ENCODE assay signal across 13 cellular contexts in genomic region chr7:136183981-136184380, GRCh38.
A peak's percentile ranks its signal among the peaks of the same experiment; 100 is the strongest.
DNase-seq lines count a peak whose midpoint lies in the region; ATAC-seq and TF ChIP-seq lines count a peak whose summit lies in the region.
"Had no signal": no experiment of that assay in that cellular context is flagged by ENCODE, and none has a peak within 500 bp of the region (broad histone marks: within the 10 kb centered on the region; RNA-seq: fewer than 3 reads in every experiment).

No MANE protein-coding gene starts in this region.

- TF ChIP-seq CTCF in endodermal cell (conservative IDR thresholded peaks at IDR 0.05): peak; percentile 74
- TF ChIP-seq CTCF in nephron progenitor cell (IDR thresholded peaks at IDR 0.05): peak; percentile 15
- no peak for TF ChIP-seq CTCF in tibial nerve (IDR thresholded peaks at IDR 0.05)
- no peak for TF ChIP-seq CTCF in MM.1S (IDR thresholded peaks at IDR 0.05; ENCODE audit: low read length)

- no peaks in the 10 kb centered on the region for H3K9me3 ChIP-seq in NT2/D1 (ENCODE audit: insufficient read depth, low read length)
- H3K9me3 ChIP-seq in endodermal cell (ENCODE audit: control insufficient read depth, low read length): no peaks in the 10 kb centered on the region
- H3K9me3 ChIP-seq in tibial nerve: no peaks in the 10 kb centered on the region
- no peaks in the 10 kb centered on the region for H3K9me3 ChIP-seq in MM.1S (replicated peaks; ENCODE audit: insufficient read depth, low read length)
- H3K9me3 ChIP-seq: thoracic aorta had no signal

- H3K4me1 ChIP-seq in NT2/D1 (ENCODE audit: insufficient read depth, insufficient read length) (no peaks in the 10 kb centered on the region), endodermal cell (ENCODE audit: control insufficient read depth, insufficient read depth, low read length) (no peaks in the 10 kb centered on the region), tibial nerve (no peaks in the 10 kb centered on the region), MM.1S (ENCODE audit: low read length) (peaks cover 4% of the 10 kb centered on the region; the same call in 1 of the 2 replicates)

- H3K4me3 ChIP-seq in NT2/D1 (ENCODE audit: insufficient read length, low read depth): no peak overlapping the region
- no peak overlapping the region for H3K4me3 ChIP-seq in endodermal cell (ENCODE audit: low read length)
- H3K4me3 ChIP-seq in tibial nerve: no peak overlapping the region
- H3K4me3 ChIP-seq in MM.1S (ENCODE audit: low read length): no peak overlapping the region
- H3K4me3 ChIP-seq: SK-N-MC, thoracic aorta had no signal

- no peak overlapping the region for H3K9ac ChIP-seq in NT2/D1 (ENCODE audit: insufficient read length, low read depth)
- no peak overlapping the region for H3K9ac ChIP-seq in endodermal cell (ENCODE audit: extremely low read depth, low read length, poor library complexity, severe bottlenecking)
- no peak overlapping the region for H3K9ac ChIP-seq in MM.1S (ENCODE audit: low read length)

- H3K9me3 Mint-ChIP-seq in endodermal cell (no peaks in the 10 kb centered on the region), nephron progenitor cell (no peaks in the 10 kb centered on the region)

- ATAC-seq in GM19452 (IDR thresholded peaks at IDR 0.05; ENCODE audit: unreplicated experiment) (no peak), left lobe of liver (no peak)

- 56 to 70% methylated on average over 1 to 2 of the region's 2 CpGs for WGBS in endodermal cell (ENCODE audit: insufficient coverage in 1 of 2, insufficient read length in 1 of 2), 2 experiments
- WGBS in tibial nerve, 2 donors: 16% methylated on average over 2 of the region's 2 CpGs

- no peak for TF ChIP-seq EP300 in tibial nerve (IDR thresholded peaks at IDR 0.05)

- H2AFZ ChIP-seq in MM.1S (ENCODE audit: low read length): no peak overlapping the region

- no peaks in the 10 kb centered on the region for H3K9me2 ChIP-seq in MM.1S (replicated peaks; ENCODE audit: insufficient read depth, low read length)

- TF ChIP-seq POLR2A in tibial nerve (IDR thresholded peaks at IDR 0.05): no peak

- H3K4me3 Mint-ChIP-seq in endodermal cell (no peak overlapping the region), nephron progenitor cell (no peak overlapping the region)

- DNase-seq in EL (peak; percentile 31), NT2/D1 (ENCODE audit: low read depth, low spot score) (peak; percentile 15), endodermal cell (no peak), nephron progenitor cell (no peak), tibial nerve (ENCODE audit: low spot score in 2 of 2) (no peak), left lobe of liver (ENCODE audit: low spot score) (no peak), MM.1S (no peak)
- DNase-seq: activated CD4-positive, CD25-positive, alpha-beta regulatory T cell treated with anti-CD3 and anti-CD28 coated beads, Interleukin-2, amount 50 U/mL, for 72 hours; effector memory CD4-positive, alpha-beta T cell; NCI-H1092 had no signal

- no peaks in the 10 kb centered on the region for H3F3A ChIP-seq in MM.1S (ENCODE audit: insufficient read depth, low read length)

- H3K36me3 ChIP-seq in NT2/D1 (ENCODE audit: insufficient read depth, insufficient read length, low read length) (no peaks in the 10 kb centered on the region), endodermal cell (ENCODE audit: control insufficient read depth, insufficient read depth, low read length) (no peaks in the 10 kb centered on the region), tibial nerve (no peaks in the 10 kb centered on the region), MM.1S (replicated peaks; ENCODE audit: insufficient read depth, low read length) (no peaks in the 10 kb centered on the region)
- H3K36me3 ChIP-seq: thoracic aorta had no signal

- H3K4me2 ChIP-seq in MM.1S (ENCODE audit: low read depth, low read length): no peak overlapping the region

- H3K27me3 ChIP-seq in NT2/D1 (ENCODE audit: insufficient read depth, insufficient read length) (no peaks in the 10 kb centered on the region), endodermal cell (ENCODE audit: control insufficient read depth, insufficient read depth, low read length, poor library complexity, severe bottlenecking) (no peaks in the 10 kb centered on the region), tibial nerve (no peaks in the 10 kb centered on the region), MM.1S (replicated peaks; ENCODE audit: insufficient read depth, low read length) (no peaks in the 10 kb centered on the region)

- no peaks in the 10 kb centered on the region for H3K36me3 Mint-ChIP-seq in endodermal cell (ENCODE audit: low read depth)
- H3K36me3 Mint-ChIP-seq in nephron progenitor cell (ENCODE audit: low read depth): no peaks in the 10 kb centered on the region

- H3K27ac Mint-ChIP-seq in endodermal cell: no peak overlapping the region
- no peak overlapping the region for H3K27ac Mint-ChIP-seq in nephron progenitor cell

- no peak overlapping the region for H3K27ac ChIP-seq in endodermal cell (ENCODE audit: low read depth, low read length)
- no peak overlapping the region for H3K27ac ChIP-seq in tibial nerve
- H3K27ac ChIP-seq in MM.1S (ENCODE audit: low read length): no peak overlapping the region
- H3K27ac ChIP-seq: SK-N-MC, thoracic aorta had no signal

- H4K20me1 ChIP-seq in MM.1S (ENCODE audit: insufficient read depth, low read length): no peaks in the 10 kb centered on the region

- peaks cover 3% of the 10 kb centered on the region for H3K27me3 Mint-ChIP-seq in endodermal cell (ENCODE audit: insufficient read depth)
- H3K27me3 Mint-ChIP-seq in nephron progenitor cell (ENCODE audit: low read depth, poor library complexity): peaks cover 3% of the 10 kb centered on the region

- H3K79me2 ChIP-seq in MM.1S (ENCODE audit: low read length): no peaks in the 10 kb centered on the region

- H3K4me1 Mint-ChIP-seq in endodermal cell (peaks cover 4% of the 10 kb centered on the region), nephron progenitor cell (peaks cover 14% of the 10 kb centered on the region)

Comparison
In these comparisons a context has a peak if more than half of its experiments do, and no peak if none do; other contexts are left out.
1. DNase-seq: peak in EL (single experiment) and NT2/D1 (single experiment); none in endodermal cell (single experiment), nephron progenitor cell (single experiment), tibial nerve (0 of 2), left lobe of liver (single experiment) and MM.1S (single experiment).
2. CTCF ChIP-seq: peak in endodermal cell (single experiment) and nephron progenitor cell (single experiment); none in tibial nerve (0 of 5) and MM.1S (single experiment).